In genomic region chr1:233613252-233614172, GRCh38 we compare ENCODE assay signal across 8 cellular contexts. TPM values are rescaled to one million over a fixed set of nuclear protein-coding genes. Genes with fewer than 3 reads are reported as not detected.
A peak's percentile ranks its signal among the peaks of the same experiment; 100 is the strongest.
DNase-seq lines count a peak whose midpoint lies in the region; ATAC-seq, FAIRE-seq and TF ChIP-seq lines count a peak whose summit lies in the region.

Gene KCNK1, plus strand, starts transcription at chr1:233614106. Its CDS starts 66 bp downstream, at chr1:233614172.

- H3K36me3 Mint-ChIP-seq in activated naive CD4-positive, alpha-beta T cell treated with anti-CD3 and anti-CD28 coated beads, Interleukin-2, amount 10 ng/mL, durations not matched to agents 7 days and 5 days: peaks cover 2% of the 10 kb centered on the region
- H3K36me3 Mint-ChIP-seq in activated CD4-positive, alpha-beta memory T cell treated with anti-CD3 and anti-CD28 coated beads, Interleukin-2, amount 10 ng/mL, durations not matched to agents 7 days and 5 days (ENCODE audit: low read depth): peaks cover 19% of the 10 kb centered on the region
- peaks cover 6% of the 10 kb centered on the region for H3K36me3 Mint-ChIP-seq in glutamatergic neuron (ENCODE audit: unreplicated experiment)

- H3K9me3 Mint-ChIP-seq in activated naive CD4-positive, alpha-beta T cell treated with anti-CD3 and anti-CD28 coated beads, Interleukin-2, amount 10 ng/mL, durations not matched to agents 7 days and 5 days: no peaks in the 10 kb centered on the region
- no peaks in the 10 kb centered on the region for H3K9me3 Mint-ChIP-seq in activated CD4-positive, alpha-beta memory T cell treated with anti-CD3 and anti-CD28 coated beads, Interleukin-2, amount 10 ng/mL, durations not matched to agents 7 days and 5 days
- H3K9me3 Mint-ChIP-seq in glutamatergic neuron (ENCODE audit: unreplicated experiment): peaks cover 5% of the 10 kb centered on the region

- peak within 1 kb of the TSS; percentile 28 for H3K27ac Mint-ChIP-seq in activated naive CD4-positive, alpha-beta T cell treated with anti-CD3 and anti-CD28 coated beads, Interleukin-2, amount 10 ng/mL, durations not matched to agents 7 days and 5 days
- peak within 1 kb of the TSS; percentile 56 for H3K27ac Mint-ChIP-seq in activated CD4-positive, alpha-beta memory T cell treated with anti-CD3 and anti-CD28 coated beads, Interleukin-2, amount 10 ng/mL, durations not matched to agents 7 days and 5 days
- H3K27ac Mint-ChIP-seq in glutamatergic neuron (ENCODE audit: unreplicated experiment): peak within 1 kb of the TSS; percentile 7

- POLR2A ChIA-PET in activated CD4-positive, alpha-beta memory T cell treated with anti-CD3 and anti-CD28 coated beads, Interleukin-2, amount 10 ng/mL, durations not matched to agents 7 days and 5 days (lab: Charles Lee): interaction anchor here (1.3 to 1.7 kb wide), 2 partner anchors 8 to 13 kb away, joined by 6 read pairs; no protein-coding TSS in a partner anchor

- peak within 1 kb of the TSS; percentile 63 for H3K4me3 Mint-ChIP-seq in activated naive CD4-positive, alpha-beta T cell treated with anti-CD3 and anti-CD28 coated beads, Interleukin-2, amount 10 ng/mL, durations not matched to agents 7 days and 5 days
- peak within 1 kb of the TSS; percentile 82 for H3K4me3 Mint-ChIP-seq in activated CD4-positive, alpha-beta memory T cell treated with anti-CD3 and anti-CD28 coated beads, Interleukin-2, amount 10 ng/mL, durations not matched to agents 7 days and 5 days
- H3K4me3 Mint-ChIP-seq in glutamatergic neuron (ENCODE audit: unreplicated experiment): peak within 1 kb of the TSS; percentile 90

- TF ChIP-seq CTCF in glutamatergic neuron (IDR thresholded peaks at IDR 0.05; ENCODE audit: partially characterized antibody, unreplicated experiment): no peak

- CTCF ChIA-PET in activated naive CD4-positive, alpha-beta T cell treated with anti-CD3 and anti-CD28 coated beads, Interleukin-2, amount 10 ng/mL, durations not matched to agents 7 days and 5 days (lab: Charles Lee): no interaction called here
- CTCF ChIA-PET in activated CD4-positive, alpha-beta memory T cell treated with anti-CD3 and anti-CD28 coated beads, Interleukin-2, amount 10 ng/mL, durations not matched to agents 7 days and 5 days (lab: Charles Lee): no interaction called here

- ATAC-seq in HG03039 (IDR thresholded peaks at IDR 0.05; ENCODE audit: unreplicated experiment): no peak

- DNase-seq in activated naive CD4-positive, alpha-beta T cell treated with anti-CD3 and anti-CD28 coated beads, Interleukin-2, amount 10 ng/mL, durations not matched to agents 7 days and 5 days: no peak
- no peak for DNase-seq in activated naive CD4-positive, alpha-beta T cell (lab: John Stamatoyannopoulos, UW)
- DNase-seq in HTR-8/SVneo (ENCODE audit: insufficient read length, low spot score) (peak; percentile 68), glutamatergic neuron (peak; percentile 56), pons (ENCODE audit: low spot score) (peak; percentile 59), middle frontal gyrus (ENCODE audit: extremely low spot score, low spot score) (no peak)
- peak; percentile 45 for DNase-seq in activated CD4-positive, alpha-beta memory T cell treated with anti-CD3 and anti-CD28 coated beads, Interleukin-2, amount 10 ng/mL, durations not matched to agents 7 days and 5 days

- FAIRE-seq in HTR-8/SVneo (lab: Jason Lieb, UNC): peak; percentile 31

- H3K4me1 Mint-ChIP-seq in activated naive CD4-positive, alpha-beta T cell treated with anti-CD3 and anti-CD28 coated beads, Interleukin-2, amount 10 ng/mL, durations not matched to agents 7 days and 5 days: peaks cover 11% of the 10 kb centered on the region
- H3K4me1 Mint-ChIP-seq in activated CD4-positive, alpha-beta memory T cell treated with anti-CD3 and anti-CD28 coated beads, Interleukin-2, amount 10 ng/mL, durations not matched to agents 7 days and 5 days: peaks cover 46% of the 10 kb centered on the region
- H3K4me1 Mint-ChIP-seq in glutamatergic neuron (ENCODE audit: low read depth, unreplicated experiment): no peaks in the 10 kb centered on the region

- peaks cover 67% of the 10 kb centered on the region for H3K27me3 Mint-ChIP-seq in activated naive CD4-positive, alpha-beta T cell treated with anti-CD3 and anti-CD28 coated beads, Interleukin-2, amount 10 ng/mL, durations not matched to agents 7 days and 5 days
- H3K27me3 Mint-ChIP-seq in activated CD4-positive, alpha-beta memory T cell treated with anti-CD3 and anti-CD28 coated beads, Interleukin-2, amount 10 ng/mL, durations not matched to agents 7 days and 5 days: peaks cover 49% of the 10 kb centered on the region
- H3K27me3 Mint-ChIP-seq in glutamatergic neuron (ENCODE audit: unreplicated experiment): peaks cover 18% of the 10 kb centered on the region

RNA-seq across cellular contexts. Expression of gene KCNK1, which starts in this region (rescaled TPM):
- total RNA-seq in activated CD4-positive, alpha-beta memory T cell treated with anti-CD3 and anti-CD28 coated beads, Interleukin-2, amount 10 ng/mL, durations not matched to agents 7 days and 5 days: 1 to 10 TPM; 8.1 to 9.0 TPM
- not detected for total RNA-seq in glutamatergic neuron (ENCODE audit: unreplicated experiment)

Comparison
In these comparisons a context has a peak if more than half of its experiments do, and no peak if none do; other contexts are left out.
1. Peak in DNase-seq in glutamatergic neuron; RNA of the gene not detected or under 1 TPM.
2. DNase-seq: peak in HTR-8/SVneo (single experiment), activated CD4-positive, alpha-beta memory T cell treated with anti-CD3 and anti-CD28 coated beads, Interleukin-2, amount 10 ng/mL, durations not matched to agents 7 days and 5 days (single experiment) and pons (single experiment); none in activated naive CD4-positive, alpha-beta T cell treated with anti-CD3 and anti-CD28 coated beads, Interleukin-2, amount 10 ng/mL, durations not matched to agents 7 days and 5 days (single experiment), activated naive CD4-positive, alpha-beta T cell (0 of 4) and middle frontal gyrus (single experiment).
3. Peak in every context shown above with its lines, with median percentiles within 50 percentile points of each other: H3K27ac Mint-ChIP-seq and H3K4me3 Mint-ChIP-seq.